In genomic region chr10:37236093-37236492, GRCh38 we compare ENCODE assay signal across 20 cellular contexts.
DNase-seq lines count a peak whose midpoint lies in the region; ATAC-seq, FAIRE-seq and TF ChIP-seq lines count a peak whose summit lies in the region.
"Had no signal": no experiment of that assay in that cellular context is flagged by ENCODE, and none has a peak within 500 bp of the region (broad histone marks: within the 10 kb centered on the region; RNA-seq: fewer than 3 reads in every experiment).

No MANE protein-coding gene starts in this region.

- H3K9me1 ChIP-seq in K562 (ENCODE audit: control insufficient read depth, insufficient read depth, low read length) = no peaks in the 10 kb centered on the region

- H3K36me3 ChIP-seq in HepG2 (replicated peaks in 1 of 2; ENCODE audit: control insufficient read depth in 1 of 2, insufficient read depth in 2 of 2, low read length in 2 of 2) (no peaks in the 10 kb centered on the region), right lobe of liver (no peaks in the 10 kb centered on the region), K562 (ENCODE audit: control insufficient read depth, insufficient read depth, low read length) (no peaks in the 10 kb centered on the region)
- H3K36me3 ChIP-seq: BE2C, BLaER1 had no signal

- BruUV-seq in HepG2 (replicated peaks; lab: Mats Ljungman, UMichigan) = no TSS peak
- BruUV-seq in K562 (replicated peaks; lab: Mats Ljungman, UMichigan) = no TSS peak

- TF ChIP-seq EP300 in HepG2 (IDR thresholded peaks at IDR 0.05; ENCODE audit: low read depth in 2 of 2, low read length in 2 of 2) (no peak), HepG2 (CRISPR knock-in tag; IDR thresholded peaks at IDR 0.05; ENCODE audit: borderline replicate concordance) (no peak), K562 (IDR thresholded peaks at IDR 0.05; ENCODE audit: low read length) (no peak)

- H3K9ac ChIP-seq in HepG2 (ENCODE audit: insufficient read depth, low read depth, low read length) = no peak overlapping the region
- H3K9ac ChIP-seq in K562 (ENCODE audit: insufficient read depth in 1 of 2, low read depth in 2 of 2, low read length in 2 of 2) = no peak overlapping the region
- H3K9ac ChIP-seq: BLaER1 had no signal

- no peak overlapping the region for H3K27ac ChIP-seq in HepG2 (ENCODE audit: extremely low read length, insufficient read depth, low read length)
- H3K27ac ChIP-seq in right lobe of liver = no peak overlapping the region
- no peak overlapping the region for H3K27ac ChIP-seq in K562 (ENCODE audit: extremely low read depth, low read depth, low read length)
- H3K27ac ChIP-seq: 22Rv1, BLaER1 had no signal

- TF ChIP-seq CTCF in HepG2 (CRISPR knock-in tag; IDR thresholded peaks at IDR 0.05) (no peak), right lobe of liver (IDR thresholded peaks at IDR 0.05) (no peak), K562 (IDR thresholded peaks at IDR 0.05 in 2 of 3, conservative IDR thresholded peaks at IDR 0.05 in 1 of 3; ENCODE audit: insufficient read depth in 2 of 3, low read depth in 1 of 3, low read length in 3 of 3) (no peak)

- no peaks in the 10 kb centered on the region for H4K20me1 ChIP-seq in HepG2 (ENCODE audit: insufficient read depth, low read length)
- H4K20me1 ChIP-seq in K562 (replicated peaks; ENCODE audit: control insufficient read depth, insufficient read depth, low read length) = no peaks in the 10 kb centered on the region
- H4K20me1 ChIP-seq: BLaER1 had no signal

- in situ Hi-C loops in HepG2 (cut with HindIII; ENCODE audit: extremely low pct_ligation_motif_present, low pct_unique_long_range_greater_than_20kb) (no loop called here), K562 (cut with MboI) (no loop called here)

- WGBS in HepG2 (ENCODE audit: low lambda C conversion rate) = 0% methylated on average over 2 of the region's 2 CpGs
- WGBS in right lobe of liver (ENCODE audit: insufficient coverage, low coverage, low lambda C conversion rate, missing lambda C conversion rate) = 27% methylated on average over 2 of the region's 2 CpGs
- 0% methylated on average over 2 of the region's 2 CpGs for WGBS in K562 (ENCODE audit: insufficient coverage, low coverage, missing lambda C conversion rate)

- POLR2A ChIA-PET in HepG2 (lab: Yijun Ruan, JAX) (no interaction called here), K562 (lab: Yijun Ruan, JAX) (no interaction called here)

- no peak overlapping the region for H2AFZ ChIP-seq in HepG2 (ENCODE audit: low read length)
- no peak overlapping the region for H2AFZ ChIP-seq in K562 (ENCODE audit: low read depth, low read length)

- H3K4me1 ChIP-seq in HepG2 (ENCODE audit: insufficient read depth, low read length) (no peaks in the 10 kb centered on the region), right lobe of liver (no peaks in the 10 kb centered on the region), K562 (replicated peaks in 1 of 2; ENCODE audit: control insufficient read depth in 2 of 2, insufficient read depth in 2 of 2, low read length in 2 of 2) (no peaks in the 10 kb centered on the region)
- H3K4me1 ChIP-seq: BE2C, BLaER1, Caco-2 had no signal

- FAIRE-seq in HepG2 (lab: Jason Lieb, UNC) (no peak), K562 (lab: Jason Lieb, UNC) (no peak)
- FAIRE-seq: D721Med, G401.6, GM12891, GM19239 had no signal

- ATAC-seq in HepG2 (no peak), right lobe of liver (no peak), K562 (no peak), GM21360 (IDR thresholded peaks at IDR 0.05; ENCODE audit: unreplicated experiment) (no peak)
- ATAC-seq: CD8-positive, alpha-beta T cell had no signal

- H3K4me2 ChIP-seq in HepG2 (ENCODE audit: low read depth, low read length) (no peak overlapping the region), K562 (ENCODE audit: insufficient read depth, low read length) (no peak overlapping the region)
- H3K4me2 ChIP-seq: BLaER1 had no signal

- intact Hi-C loops in HepG2 (cut with micrococcal nuclease; ENCODE audit: unreplicated experiment) (no loop called here), right lobe of liver (cut with DNase I) (no loop called here), K562 (cut with micrococcal nuclease) (no loop called here)

- H3K27me3 ChIP-seq in HepG2 (ENCODE audit: control insufficient read depth in 1 of 2, insufficient read depth in 2 of 2, low read length in 2 of 2) = no peaks in the 10 kb centered on the region
- H3K27me3 ChIP-seq in right lobe of liver = no peaks in the 10 kb centered on the region
- H3K27me3 ChIP-seq in K562 (ENCODE audit: control insufficient read depth in 2 of 2, insufficient read depth in 2 of 2, low read length in 2 of 2) = no peaks in the 10 kb centered on the region
- H3K27me3 ChIP-seq: BE2C, BLaER1 had no signal

- no peak for TF ChIP-seq RAD21 in HepG2 (CRISPR knock-in tag; IDR thresholded peaks at IDR 0.05)
- TF ChIP-seq RAD21 in K562 (CRISPR knock-in tag; conservative IDR thresholded peaks at IDR 0.05 in 1 of 2, IDR thresholded peaks at IDR 0.05 in 1 of 2) = no peak

- CTCF ChIA-PET in HepG2 (lab: Yijun Ruan, JAX; ENCODE audit: low intra/inter-chr PET ratio, low total read pairs) (no interaction called here), K562 (lab: Yijun Ruan, JAX; ENCODE audit: low intra/inter-chr PET ratio) (no interaction called here)

- no peak for DNase-seq in HepG2 (ENCODE audit: low spot score)
- no peak for DNase-seq in right lobe of liver
- no peak for DNase-seq in K562 (ENCODE audit: extremely low read depth in 1 of 4, low spot score in 3 of 4)
- no peak for DNase-seq in CD1c-positive myeloid dendritic cell (ENCODE audit: extremely low spot score)
- DNase-seq: ACHN; BE2C; C1 segment of cervical spinal cord; Caco-2; Calu3; CD4-positive, alpha-beta T cell; CD8-positive, alpha-beta T cell; DMS79 treated with DMSO at 0.1 percent for 48 hours; GF-D8 had no signal

- H3K79me2 ChIP-seq in HepG2 (ENCODE audit: insufficient read depth, low read length) (no peaks in the 10 kb centered on the region), K562 (ENCODE audit: control insufficient read depth, insufficient read depth, low read length) (no peaks in the 10 kb centered on the region)

- H3K4me3 ChIP-seq in HepG2 (replicated peaks in 1 of 3; ENCODE audit: insufficient read depth in 1 of 3, low read depth in 2 of 3, low read length in 3 of 3) (no peak overlapping the region), right lobe of liver (no peak overlapping the region), K562 (no peak overlapping the region)
- H3K4me3 ChIP-seq: BLaER1 had no signal

- H3K9me3 ChIP-seq in HepG2 (ENCODE audit: low read length) = no peaks in the 10 kb centered on the region
- H3K9me3 ChIP-seq in right lobe of liver = no peaks in the 10 kb centered on the region
- H3K9me3 ChIP-seq in K562 (replicated peaks; ENCODE audit: control insufficient read depth, insufficient read depth, low read depth, low read length) = no peaks in the 10 kb centered on the region
- H3K9me3 ChIP-seq: BE2C, BLaER1, Caco-2 had no signal

- TF ChIP-seq POLR2A in HepG2 (IDR thresholded peaks at IDR 0.05; ENCODE audit: insufficient read depth in 1 of 2, low read depth in 2 of 2, low read length in 2 of 2) = no peak
- TF ChIP-seq POLR2A in right lobe of liver (IDR thresholded peaks at IDR 0.05) = no peak
- TF ChIP-seq POLR2A in K562 (conservative IDR thresholded peaks at IDR 0.05) = no peak

TF ChIP-seq in K562, 482 proteins besides CTCF, POLR2A, EP300 and RAD21:
- TF ChIP-seq MAFG (tag; conservative IDR thresholded peaks at IDR 0.05) (peak; percentile 43; the same call in 1 of the 2 replicates), ZNF316 (IDR thresholded peaks at IDR 0.05) (peak; percentile 28; the same call in 1 of the 2 replicates), ZZZ3 (IDR thresholded peaks at IDR 0.05) (no peak)

Comparison
In these comparisons a context has a peak if more than half of its experiments do, and no peak if none do; other contexts are left out.
1. Of the 241 proteins assayed by ChIP-seq in both HepG2 and K562: peak only in HepG2: MAFF, MAFK and MNT; only in K562: MAFG; in both: none; in neither: 237.